Comparison of ENCODE assay signal across 8 cellular contexts in genomic region chr12:51218607-51219161, GRCh38. TPM values are rescaled to one million over a fixed set of nuclear protein-coding genes. Genes with fewer than 3 reads are reported as not detected.
DNase-seq lines count a peak whose midpoint lies in the region; TF ChIP-seq lines count a peak whose summit lies in the region.

No MANE protein-coding gene starts in this region.

- intact Hi-C loops in dendritic cell treated with granulocyte-macrophage colony-stimulating factor and Interleukin-4, amounts not matched to agents 40 ng/mL and 50 ng/mL, for 4 days (cut with micrococcal nuclease): loop anchor here (1.0 to 5.0 kb wide), 2 partner anchors 34 to 46 kb away; partner anchors contain the start of gene TFCP2

- DNase-seq in NT2/D1 (ENCODE audit: low read depth, low spot score) (peak; percentile 18), mesothelial cell of epicardium (ENCODE audit: low spot score in 2 of 2, unreplicated experiment in 2 of 2) (no peak), AG08396 (ENCODE audit: low spot score) (no peak), NOMO-1 treated with dmso at 0.1 percent for 144 hours (lab: John Stamatoyannopoulos, UW; ENCODE audit: unreplicated experiment) (no peak), DMS153 treated with DMSO at 0.1 percent for 48 hours (lab: John Stamatoyannopoulos, UW; ENCODE audit: unreplicated experiment) (no peak), GM13976 (ENCODE audit: low spot score) (no peak)

- no peak for TF ChIP-seq CTCF in GM12875 (IDR thresholded peaks at IDR 0.05; ENCODE audit: borderline replicate concordance, insufficient read depth, low read depth, low read length)
- no peak for TF ChIP-seq CTCF in mesothelial cell of epicardium (IDR thresholded peaks at IDR 0.05; ENCODE audit: unreplicated experiment)
- no peak for TF ChIP-seq CTCF in GM13976 (IDR thresholded peaks at IDR 0.05; ENCODE audit: borderline replicate concordance, control extremely low read depth, extremely low read depth, insufficient read depth, missing control alignments)

- peaks cover 4% of the 10 kb centered on the region for H3K36me3 ChIP-seq in NT2/D1 (ENCODE audit: insufficient read depth, insufficient read length, low read length)

- no peaks in the 10 kb centered on the region for H3K27me3 ChIP-seq in NT2/D1 (ENCODE audit: insufficient read depth, insufficient read length)

- H3K9me3 Mint-ChIP-seq in dendritic cell treated with granulocyte-macrophage colony-stimulating factor and Interleukin-4, amounts not matched to agents 40 ng/mL and 50 ng/mL, for 4 days: no peaks in the 10 kb centered on the region
- no peaks in the 10 kb centered on the region for H3K9me3 Mint-ChIP-seq in mesothelial cell of epicardium

- peak overlapping the region; percentile 81 for H3K4me3 Mint-ChIP-seq in dendritic cell treated with granulocyte-macrophage colony-stimulating factor and Interleukin-4, amounts not matched to agents 40 ng/mL and 50 ng/mL, for 4 days
- peak overlapping the region; percentile 79 for H3K4me3 Mint-ChIP-seq in mesothelial cell of epicardium

- no peaks in the 10 kb centered on the region for H3K4me1 ChIP-seq in NT2/D1 (ENCODE audit: insufficient read depth, insufficient read length)

- peaks cover 8% of the 10 kb centered on the region for H3K4me1 Mint-ChIP-seq in dendritic cell treated with granulocyte-macrophage colony-stimulating factor and Interleukin-4, amounts not matched to agents 40 ng/mL and 50 ng/mL, for 4 days (ENCODE audit: low read depth)
- H3K4me1 Mint-ChIP-seq in mesothelial cell of epicardium: peaks cover 13% of the 10 kb centered on the region

- peaks cover 1% of the 10 kb centered on the region for H3K27me3 Mint-ChIP-seq in dendritic cell treated with granulocyte-macrophage colony-stimulating factor and Interleukin-4, amounts not matched to agents 40 ng/mL and 50 ng/mL, for 4 days
- H3K27me3 Mint-ChIP-seq in mesothelial cell of epicardium (ENCODE audit: low read depth): no peaks in the 10 kb centered on the region

- peak overlapping the region; percentile 62 for H3K9ac ChIP-seq in NT2/D1 (ENCODE audit: insufficient read length, low read depth)

- peak overlapping the region; percentile 87 for H3K27ac Mint-ChIP-seq in dendritic cell treated with granulocyte-macrophage colony-stimulating factor and Interleukin-4, amounts not matched to agents 40 ng/mL and 50 ng/mL, for 4 days
- peak overlapping the region; percentile 80 for H3K27ac Mint-ChIP-seq in mesothelial cell of epicardium

- in situ Hi-C loops in GM13976 (cut with MboI; ENCODE audit: low sequenced_read_pairs, unreplicated experiment): no loop called here

- H3K9me3 ChIP-seq in NT2/D1 (ENCODE audit: insufficient read depth, low read length): no peaks in the 10 kb centered on the region

- H3K4me3 ChIP-seq in GM12875 (ENCODE audit: low read depth, low read length) (peak overlapping the region; percentile 64), NT2/D1 (ENCODE audit: insufficient read length, low read depth) (peak overlapping the region; percentile 58)

- H3K36me3 Mint-ChIP-seq in dendritic cell treated with granulocyte-macrophage colony-stimulating factor and Interleukin-4, amounts not matched to agents 40 ng/mL and 50 ng/mL, for 4 days (ENCODE audit: low read depth): no peaks in the 10 kb centered on the region
- H3K36me3 Mint-ChIP-seq in mesothelial cell of epicardium: no peaks in the 10 kb centered on the region

RNA-seq across cellular contexts. Expression of gene POU6F1, which starts 0.8 kb away (rescaled TPM):
- total RNA-seq in mesothelial cell of epicardium: 11.3 to 12.8 TPM (median 11.6 TPM) in 3 replicates

RNA-seq across cellular contexts. Expression of gene DAZAP2, which starts 19.9 kb away (rescaled TPM):
- total RNA-seq in mesothelial cell of epicardium: 101 to 107 TPM (median 105 TPM) in 3 replicates

RNA-seq across cellular contexts. Expression of gene TFCP2, which starts 45.7 kb away (rescaled TPM):
- 43.3 to 45.6 TPM (median 44.9 TPM) in 3 replicates for total RNA-seq in mesothelial cell of epicardium

RNA-seq across cellular contexts. Expression of gene SMAGP, which starts 51.5 kb away (rescaled TPM):
- total RNA-seq in mesothelial cell of epicardium: 21.5 to 23.0 TPM (median 22.2 TPM) in 3 replicates
